In the genomic region with DNA sequence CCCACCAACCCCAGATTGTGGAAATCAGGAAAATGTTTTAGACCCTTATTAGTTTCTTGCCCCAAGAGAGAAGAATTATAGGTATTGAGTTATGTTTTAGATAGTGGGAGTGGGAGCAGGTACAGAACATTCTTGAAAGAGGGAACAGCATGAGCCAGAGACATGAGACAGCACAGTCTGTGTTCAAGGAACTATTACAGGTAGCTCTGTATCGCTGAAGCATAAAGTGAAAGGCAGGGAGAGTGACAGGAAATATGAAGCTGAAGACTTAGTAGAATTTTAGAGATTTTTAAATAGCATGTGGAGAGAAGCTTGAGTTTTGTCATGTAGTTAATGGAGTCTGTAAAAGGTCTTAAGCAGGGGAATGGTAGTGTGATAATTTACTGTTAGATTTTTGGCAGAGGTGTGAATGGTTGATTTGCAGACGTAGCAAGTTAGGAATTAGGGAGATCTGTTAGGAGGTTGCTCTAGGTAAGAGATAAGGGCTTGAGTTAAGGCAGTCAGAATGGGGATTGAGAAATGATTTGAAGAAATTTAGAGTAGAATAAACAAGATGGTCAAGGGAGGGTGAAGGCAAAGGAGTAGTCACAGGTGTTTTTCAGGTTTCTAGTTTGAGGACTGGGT, we compare ENCODE assay signal across 22 cellular contexts. TPM values are rescaled to one million over a fixed set of nuclear protein-coding genes. Genes with fewer than 3 reads are reported as not detected.
DNase-seq lines count a peak whose midpoint lies in the region; ATAC-seq, FAIRE-seq and TF ChIP-seq lines count a peak whose summit lies in the region.
"Had no signal": no experiment of that assay in that cellular context is flagged by ENCODE, and none has a peak within 500 bp of the region (broad histone marks: within the 10 kb centered on the region; RNA-seq: fewer than 3 reads in every experiment).

No MANE protein-coding gene starts in this region.

- H3K27me3 Mint-ChIP-seq in WTC11 (ENCODE audit: low read depth): no peaks in the 10 kb centered on the region
- no peaks in the 10 kb centered on the region for H3K27me3 Mint-ChIP-seq in naive thymus-derived CD4-positive, alpha-beta T cell
- H3K27me3 Mint-ChIP-seq: activated naive CD8-positive, alpha-beta T cell had no signal

- 66 to 82% (median 73%) methylated on average over 2 of the region's 2 CpGs for WGBS in spleen, 5 donors

- no peaks in the 10 kb centered on the region for H3K9me3 ChIP-seq in naive thymus-derived CD4-positive, alpha-beta T cell (ENCODE audit: control insufficient read depth in 2 of 3, low read length in 3 of 3)
- H3K9me3 ChIP-seq in spleen: no peaks in the 10 kb centered on the region
- H3K9me3 ChIP-seq: transverse colon had no signal

- no peak for TF ChIP-seq POLR2A in GM12892 (IDR thresholded peaks at IDR 0.05; ENCODE audit: low read depth, low read length)
- TF ChIP-seq POLR2A in spleen (IDR thresholded peaks at IDR 0.05): no peak

- no peak for DNase-seq in GM12892 (ENCODE audit: insufficient read length)
- no peak for DNase-seq in WTC11 (ENCODE audit: low spot score)
- DNase-seq in naive thymus-derived CD4-positive, alpha-beta T cell: peak in 2 of 9 donors; percentile 7 to 11
- no peak for DNase-seq in spleen
- DNase-seq in GOT3 (lab: John Stamatoyannopoulos, UW): no peak
- DNase-seq: activated CD4-positive, alpha-beta T cell treated with anti-CD3 and anti-CD28 coated beads, Interleukin-2, amount 50 U/mL, for 4 hours; H9; head of caudate nucleus; NCI-H1092 treated with DMSO at 0.1 percent for 48 hours; NCI-H187 treated with DMSO at 0.1 percent for 48 hours; NCI-H748 treated with DMSO at 0.1 percent for 48 hours; T-helper 9 cell; transverse colon had no signal

- CTCF ChIA-PET in WTC11 (lab: Charles Lee): no interaction called here
- CTCF ChIA-PET in naive thymus-derived CD4-positive, alpha-beta T cell (lab: Charles Lee): interaction anchor here (0.9 to 1.8 kb wide), 3 partner anchors 10 to 115 kb away, joined by 3 to 9 read pairs (median 5); a partner anchor contains a TSS

- H3K27ac Mint-ChIP-seq in WTC11: no peak overlapping the region
- no peak overlapping the region for H3K27ac Mint-ChIP-seq in naive thymus-derived CD4-positive, alpha-beta T cell
- H3K27ac Mint-ChIP-seq: activated naive CD8-positive, alpha-beta T cell; activated T-helper 2 cell treated with anti-CD3 and anti-CD28 coated beads, Interferon-gamma antibody, Interleukin-2, Interleukin-4, amounts not matched to agents 10 μg/mL and 5 μg/mL and 100 μg/mL, durations not matched to agents 14 hours and 24 hours and 36 hours; CD14-positive monocyte; H9; mesothelial cell of epicardium had no signal

- POLR2A ChIA-PET in WTC11 (lab: Charles Lee): interaction anchor here (1.7 kb wide), 1 partner anchor 12 kb away, joined by 6 read pairs; a partner anchor contains a TSS
- POLR2A ChIA-PET in naive thymus-derived CD4-positive, alpha-beta T cell (lab: Charles Lee): interaction anchor here (0.6 to 1.1 kb wide), 4 partner anchors 9 to 1329 kb away, joined by 3 to 5 read pairs (median 4); a partner anchor contains a TSS

- H3K27me3 ChIP-seq in naive thymus-derived CD4-positive, alpha-beta T cell (ENCODE audit: control insufficient read depth in 2 of 2, insufficient read depth in 2 of 2, low read length in 2 of 2): no peaks in the 10 kb centered on the region
- no peaks in the 10 kb centered on the region for H3K27me3 ChIP-seq in spleen (replicated peaks in 1 of 7)
- H3K27me3 ChIP-seq: transverse colon had no signal

- peaks cover 58% of the 10 kb centered on the region for H3K4me1 Mint-ChIP-seq in WTC11
- peaks cover 17 to 46% (median 40%) of the 10 kb centered on the region in 7 donors for H3K4me1 Mint-ChIP-seq in naive thymus-derived CD4-positive, alpha-beta T cell

- intact Hi-C loops in naive thymus-derived CD4-positive, alpha-beta T cell (cut with micrococcal nuclease): loop anchor here in 1 of 2 donors (1.0 to 10.0 kb wide), 3 partner anchors 11 to 540 kb away; a partner anchor contains a TSS
- intact Hi-C loops in spleen (cut with DNase I; ENCODE audit: low total_unique reads): no loop called here

- no peaks in the 10 kb centered on the region for H3K36me3 ChIP-seq in naive thymus-derived CD4-positive, alpha-beta T cell (ENCODE audit: control insufficient read depth in 2 of 3, insufficient read depth in 3 of 3, low read length in 3 of 3)
- no peaks in the 10 kb centered on the region for H3K36me3 ChIP-seq in spleen
- H3K36me3 ChIP-seq: transverse colon had no signal

- peak; percentile 5 for FAIRE-seq in GM12892 (lab: Jason Lieb, UNC)

- no peak overlapping the region for H3K4me3 ChIP-seq in naive thymus-derived CD4-positive, alpha-beta T cell (ENCODE audit: low read length)
- H3K4me3 ChIP-seq in spleen: no peak overlapping the region
- H3K4me3 ChIP-seq: transverse colon had no signal

- no peaks in the 10 kb centered on the region for H3K36me3 Mint-ChIP-seq in WTC11
- H3K36me3 Mint-ChIP-seq in naive thymus-derived CD4-positive, alpha-beta T cell: peaks cover 0 to 7% (median 0%) of the 10 kb centered on the region in 5 donors
- H3K36me3 Mint-ChIP-seq: mesothelial cell of epicardium had no signal

- H3K27ac ChIP-seq in naive thymus-derived CD4-positive, alpha-beta T cell (ENCODE audit: low read depth, low read length): no peak overlapping the region
- no peak overlapping the region for H3K27ac ChIP-seq in spleen
- H3K27ac ChIP-seq: transverse colon had no signal

- no peak for TF ChIP-seq CTCF in WTC11 (IDR thresholded peaks at IDR 0.05)
- no peak for TF ChIP-seq CTCF in spleen (IDR thresholded peaks at IDR 0.05 in 8 of 11, conservative IDR thresholded peaks at IDR 0.05 in 3 of 11)

- no peaks in the 10 kb centered on the region for H3K9me3 Mint-ChIP-seq in WTC11
- peaks cover 0 to 1% (median 0%) of the 10 kb centered on the region in 11 donors for H3K9me3 Mint-ChIP-seq in naive thymus-derived CD4-positive, alpha-beta T cell
- H3K9me3 Mint-ChIP-seq: activated T-helper 2 cell treated with anti-CD3 and anti-CD28 coated beads, Interferon-gamma antibody, Interleukin-2, Interleukin-4, amounts not matched to agents 10 μg/mL and 5 μg/mL and 100 μg/mL, durations not matched to agents 14 hours and 24 hours and 36 hours; CD14-positive monocyte; H9; mesothelial cell of epicardium had no signal

- ATAC-seq in GM21723 (IDR thresholded peaks at IDR 0.05; ENCODE audit: unreplicated experiment): peak; percentile 41
- peak; percentile 25; the same call in 1 of the 2 replicates for ATAC-seq in WTC11
- ATAC-seq in naive thymus-derived CD4-positive, alpha-beta T cell: peak; percentile 50
- no peak for ATAC-seq in GM21526 (IDR thresholded peaks at IDR 0.05; ENCODE audit: low FRiP score, unreplicated experiment)
- no peak for ATAC-seq in GM18498 (IDR thresholded peaks at IDR 0.05; ENCODE audit: unreplicated experiment)
- ATAC-seq: left lobe of liver, SK-N-SH treated with all-trans-retinoic acid at 6 μM for 48 hours had no signal

- H3K4me3 Mint-ChIP-seq in WTC11: no peak overlapping the region
- no peak overlapping the region for H3K4me3 Mint-ChIP-seq in naive thymus-derived CD4-positive, alpha-beta T cell
- H3K4me3 Mint-ChIP-seq: activated naive CD8-positive, alpha-beta T cell; CD14-positive monocyte; H9; mesothelial cell of epicardium had no signal

- H3K4me1 ChIP-seq in naive thymus-derived CD4-positive, alpha-beta T cell (ENCODE audit: control insufficient read depth in 2 of 2, insufficient read depth in 2 of 2, low read length in 2 of 2): peaks cover 13 to 25% of the 10 kb centered on the region in 2 donors
- H3K4me1 ChIP-seq in spleen: peaks cover 0 to 93% (median 64%) of the 10 kb centered on the region in 6 donors

TF ChIP-seq in WTC11, 78 proteins besides CTCF, POLR2A, EP300 and RAD21 (continues in another document):
- no peak for TF ChIP-seq JUN (CRISPR knock-in tag; IDR thresholded peaks at IDR 0.05)
- TF ChIP-seq, protein P1, sequence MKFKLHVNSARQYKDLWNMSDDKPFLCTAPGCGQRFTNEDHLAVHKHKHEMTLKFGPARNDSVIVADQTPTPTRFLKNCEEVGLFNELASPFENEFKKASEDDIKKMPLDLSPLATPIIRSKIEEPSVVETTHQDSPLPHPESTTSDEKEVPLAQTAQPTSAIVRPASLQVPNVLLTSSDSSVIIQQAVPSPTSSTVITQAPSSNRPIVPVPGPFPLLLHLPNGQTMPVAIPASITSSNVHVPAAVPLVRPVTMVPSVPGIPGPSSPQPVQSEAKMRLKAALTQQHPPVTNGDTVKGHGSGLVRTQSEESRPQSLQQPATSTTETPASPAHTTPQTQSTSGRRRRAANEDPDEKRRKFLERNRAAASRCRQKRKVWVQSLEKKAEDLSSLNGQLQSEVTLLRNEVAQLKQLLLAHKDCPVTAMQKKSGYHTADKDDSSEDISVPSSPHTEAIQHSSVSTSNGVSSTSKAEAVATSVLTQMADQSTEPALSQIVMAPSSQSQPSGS (CRISPR knock-in tag; IDR thresholded peaks at IDR 0.05; ENCODE audit: borderline replicate concordance, low read depth): no peak
- TF ChIP-seq RELA (CRISPR knock-in tag; IDR thresholded peaks at IDR 0.05; ENCODE audit: borderline replicate concordance): no peak
- TF ChIP-seq, protein P2, sequence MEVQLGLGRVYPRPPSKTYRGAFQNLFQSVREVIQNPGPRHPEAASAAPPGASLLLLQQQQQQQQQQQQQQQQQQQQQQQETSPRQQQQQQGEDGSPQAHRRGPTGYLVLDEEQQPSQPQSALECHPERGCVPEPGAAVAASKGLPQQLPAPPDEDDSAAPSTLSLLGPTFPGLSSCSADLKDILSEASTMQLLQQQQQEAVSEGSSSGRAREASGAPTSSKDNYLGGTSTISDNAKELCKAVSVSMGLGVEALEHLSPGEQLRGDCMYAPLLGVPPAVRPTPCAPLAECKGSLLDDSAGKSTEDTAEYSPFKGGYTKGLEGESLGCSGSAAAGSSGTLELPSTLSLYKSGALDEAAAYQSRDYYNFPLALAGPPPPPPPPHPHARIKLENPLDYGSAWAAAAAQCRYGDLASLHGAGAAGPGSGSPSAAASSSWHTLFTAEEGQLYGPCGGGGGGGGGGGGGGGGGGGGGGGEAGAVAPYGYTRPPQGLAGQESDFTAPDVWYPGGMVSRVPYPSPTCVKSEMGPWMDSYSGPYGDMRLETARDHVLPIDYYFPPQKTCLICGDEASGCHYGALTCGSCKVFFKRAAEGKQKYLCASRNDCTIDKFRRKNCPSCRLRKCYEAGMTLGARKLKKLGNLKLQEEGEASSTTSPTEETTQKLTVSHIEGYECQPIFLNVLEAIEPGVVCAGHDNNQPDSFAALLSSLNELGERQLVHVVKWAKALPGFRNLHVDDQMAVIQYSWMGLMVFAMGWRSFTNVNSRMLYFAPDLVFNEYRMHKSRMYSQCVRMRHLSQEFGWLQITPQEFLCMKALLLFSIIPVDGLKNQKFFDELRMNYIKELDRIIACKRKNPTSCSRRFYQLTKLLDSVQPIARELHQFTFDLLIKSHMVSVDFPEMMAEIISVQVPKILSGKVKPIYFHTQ (CRISPR knock-in tag; IDR thresholded peaks at IDR 0.05): no peak
- TF ChIP-seq CREB1 (CRISPR knock-in tag; IDR thresholded peaks at IDR 0.05): no peak
- no peak for TF ChIP-seq GRHL2 (CRISPR knock-in tag; IDR thresholded peaks at IDR 0.05; ENCODE audit: insufficient replicate concordance, severe bottlenecking)

RNA-seq across cellular contexts. Expression of a gene that starts 11.6 kb away (rescaled TPM):
- 7.4 TPM for polyA plus RNA-seq in GM12892 (2012; ENCODE audit: missing spikeins)
- total RNA-seq in WTC11 (2021) (32.9 to 37.4 TPM (median 33.7 TPM) in 3 replicates), spleen (10 to 100 TPM; 36.0 to 59.5 (median 43.9) TPM)
- total RNA-seq in naive thymus-derived CD4-positive, alpha-beta T cell: 10 to 100 TPM; 52.0 to 95.0 (median 77.0) TPM
- 10 to 100 TPM; 13.6 to 15.3 TPM for polyA plus RNA-seq in naive thymus-derived CD4-positive, alpha-beta T cell
- polyA plus RNA-seq in spleen: 10 to 100 TPM in 1 of 3 donors, 1 to 10 TPM in 2; 7.9 to 11.6 (median 9.1) TPM

Comparison
In these comparisons a context has a peak if more than half of its experiments do, and no peak if none do; other contexts are left out.
1. ATAC-seq: peak in GM21723 (single experiment), WTC11 (single experiment) and naive thymus-derived CD4-positive, alpha-beta T cell (single experiment); none in GM21526 (single experiment) and GM18498 (single experiment).